In genomic region chr2:109549016-109549595, GRCh38 we compare ENCODE assay signal across 17 cellular contexts.
"Had no signal": no experiment of that assay in that cellular context is flagged by ENCODE, and none has a peak within 500 bp of the region (broad histone marks: within the 10 kb centered on the region; RNA-seq: fewer than 3 reads in every experiment).

No MANE protein-coding gene starts in this region.

- H3K4me3 ChIP-seq: coronary artery, heart left ventricle, lung, neural progenitor cell, tibial artery had no signal

- H2AFZ ChIP-seq: neural progenitor cell had no signal

- H3K4me2 ChIP-seq: neural progenitor cell had no signal

- H3K27ac ChIP-seq: coronary artery, heart left ventricle, neural progenitor cell, tibial artery, WERI-Rb-1 had no signal

- ATAC-seq: activated CD8-positive, alpha-beta T cell treated with anti-CD3 and anti-CD28 coated beads, Interleukin-2, amount 10 ng/mL, durations not matched to agents 7 days and 5 days; activated naive CD4-positive, alpha-beta T cell treated with anti-CD3 and anti-CD28 coated beads, Interleukin-2, amount 50 U/mL, for 72 hours; heart left ventricle; naive thymus-derived CD4-positive, alpha-beta T cell had no signal

- H3K4me1 ChIP-seq: neural progenitor cell had no signal

- DNase-seq: activated CD4-positive, alpha-beta T cell treated with anti-CD3 and anti-CD28 coated beads for 1 hour; activated CD4-positive, alpha-beta T cell treated with anti-CD3 and anti-CD28 coated beads, Interleukin-2, amount 50 U/mL, for 1 hour; activated CD8-positive, alpha-beta T cell treated with anti-CD3 and anti-CD28 coated beads, Interleukin-2, amount 10 ng/mL, durations not matched to agents 7 days and 5 days; activated gamma-delta T cell treated with Interleukin-2 at 50 U/mL for 16 hours; activated T-cell treated with anti-CD3 and anti-CD28 coated beads, Interleukin-2, amount 50 U/mL, for 1 hour; cerebellar nuclear complex; heart left ventricle; naive thymus-derived CD4-positive, alpha-beta T cell; retina; stimulated activated CD4-positive, alpha-beta T cell treated with anti-CD3 and anti-CD28 coated beads, Interleukin-4, amount 100 ng/mL, for 24 hours; T-helper 1 cell; tibial artery; WERI-Rb-1 had no signal

- H3K9ac ChIP-seq: neural progenitor cell had no signal

- H3K27me3 ChIP-seq: heart left ventricle, neural progenitor cell, tibial artery had no signal

- H3K9me3 ChIP-seq: heart left ventricle, tibial artery had no signal
